Comparison of ENCODE assay signal across 7 cellular contexts in genomic region chr3:70120360-70120966, GRCh38.
DNase-seq lines count a peak whose midpoint lies in the region; ATAC-seq, FAIRE-seq and TF ChIP-seq lines count a peak whose summit lies in the region.

No MANE protein-coding gene starts in this region.

- peak; percentile 85 for FAIRE-seq in HTR-8/SVneo (lab: Jason Lieb, UNC)

- DNase-seq in GM12864 (ENCODE audit: low read depth) = peak; percentile 73
- DNase-seq in HTR-8/SVneo (ENCODE audit: insufficient read length, low spot score) = peak; percentile 66
- peak; percentile 40 for DNase-seq in SKM-1 treated with dmso at 0.1 percent for 144 hours (lab: John Stamatoyannopoulos, UW; ENCODE audit: unreplicated experiment)
- peak; percentile 63 for DNase-seq in astrocyte of the spinal cord (ENCODE audit: low read depth, low spot score)
- DNase-seq in kidney glomerular epithelial cell (lab: John Stamatoyannopoulos, UW) = peak; percentile 27
- DNase-seq in stimulated activated CD8-positive, alpha-beta memory T cell treated with anti-CD3 and anti-CD28 coated beads, Interleukin-15, amount 100 ng/mL, for 48 hours (ENCODE audit: low read depth in 2 of 2) = peak; percentile 34 to 40

- TF ChIP-seq CTCF in GM12864 (IDR thresholded peaks at IDR 0.05; ENCODE audit: low read depth, low read length, missing control alignments) = peak; percentile 98
- peak; percentile 86 for TF ChIP-seq CTCF in astrocyte of the spinal cord (IDR thresholded peaks at IDR 0.05; ENCODE audit: low read depth, low read length)

- in situ Hi-C loops in astrocyte of the spinal cord (cut with HindIII; ENCODE audit: low sequenced_read_pairs) = no loop called here

- H3K4me3 ChIP-seq in GM12864 (ENCODE audit: low read depth, low read length) (no peak overlapping the region), astrocyte of the spinal cord (ENCODE audit: low read depth, low read length) (no peak overlapping the region)

- ATAC-seq in GM21576 (IDR thresholded peaks at IDR 0.05; ENCODE audit: unreplicated experiment) = peak; percentile 98
